8 cellular contexts compared by ENCODE assay signal in the genomic region with DNA sequence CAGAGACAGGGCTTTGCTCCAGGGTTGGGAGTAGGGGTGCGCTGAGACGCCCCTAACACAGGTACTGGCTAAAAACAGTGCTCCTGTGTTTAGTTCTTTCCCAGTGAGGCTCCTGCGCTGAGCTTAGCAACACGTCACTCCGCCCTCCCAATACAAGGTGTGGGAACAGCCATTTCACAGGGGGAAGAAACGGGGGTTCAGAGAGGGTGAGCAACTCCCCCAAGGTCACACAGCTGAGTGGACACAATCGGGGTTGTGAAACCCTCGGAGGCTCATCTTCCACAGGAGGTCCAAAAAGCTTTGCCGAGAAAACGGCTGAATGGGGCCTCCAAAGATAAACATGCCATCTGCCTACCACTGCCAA. TPM values are rescaled to one million over a fixed set of nuclear protein-coding genes. Genes with fewer than 3 reads are reported as not detected.
A peak's percentile ranks its signal among the peaks of the same experiment; 100 is the strongest.
DNase-seq lines count a peak whose midpoint lies in the region; ATAC-seq and TF ChIP-seq lines count a peak whose summit lies in the region.

No MANE protein-coding gene starts in this region.

- H3K9ac ChIP-seq in IMR-90 (ENCODE audit: low read depth, low read length) (no peak overlapping the region), parathyroid adenoma (no peak overlapping the region)

- H2AFZ ChIP-seq in IMR-90 (replicated peaks; ENCODE audit: low read length, poor library complexity): peak overlapping the region; percentile 97
- H2AFZ ChIP-seq in parathyroid adenoma: peak overlapping the region; percentile 82

- no peak overlapping the region for H4K5ac ChIP-seq in IMR-90 (ENCODE audit: low read depth, low read length)

- H3K4me1 ChIP-seq in IMR-90 (ENCODE audit: control insufficient read depth, insufficient read depth, low read length) (peaks cover 13% of the 10 kb centered on the region), ectodermal cell (ENCODE audit: control insufficient read depth, insufficient read depth, low read length) (no peaks in the 10 kb centered on the region), parathyroid adenoma (peaks cover 17% of the 10 kb centered on the region)

- TF ChIP-seq POLR2A in IMR-90 (IDR thresholded peaks at IDR 0.05; ENCODE audit: low read depth, low read length): no peak

- no peak overlapping the region; the same call in 1 of the 2 replicates for H3K23ac ChIP-seq in IMR-90 (ENCODE audit: low read depth, low read length)

- in situ Hi-C loops in IMR-90 (cut with MboI; ENCODE audit: low sequenced_read_pairs): no loop called here

- H3K4me3 ChIP-seq in IMR-90 (ENCODE audit: insufficient read depth, low read depth, low read length): peak overlapping the region; percentile 72
- H3K4me3 ChIP-seq in ectodermal cell (ENCODE audit: insufficient read depth, low read depth, low read length): peak overlapping the region; percentile 81
- H3K4me3 ChIP-seq in parathyroid adenoma (ENCODE audit: low read depth, low read length): peak overlapping the region; percentile 59

- H3K14ac ChIP-seq in IMR-90 (replicated peaks; ENCODE audit: low read depth, low read length): peak overlapping the region; percentile 41; the same call in 1 of the 2 replicates

- POLR2A ChIA-PET in IMR-90 (lab: Charles Lee; ENCODE audit: unreplicated experiment): no interaction called here

- H2AK9ac ChIP-seq in IMR-90 (replicated peaks; ENCODE audit: low read depth, low read length, poor library complexity): peak overlapping the region; percentile 93

- peak overlapping the region; percentile 9; the same call in 1 of the 2 replicates for H2BK120ac ChIP-seq in IMR-90 (ENCODE audit: low read depth, low read length)

- TF ChIP-seq RAD21 in IMR-90 (IDR thresholded peaks at IDR 0.05; ENCODE audit: low read length): no peak

- no peak overlapping the region for H2BK15ac ChIP-seq in IMR-90 (ENCODE audit: low read depth, low read length)

- H2BK5ac ChIP-seq in IMR-90 (ENCODE audit: low read depth, low read length, poor library complexity, severe bottlenecking): no peak overlapping the region

- H3K36me3 ChIP-seq in IMR-90 (ENCODE audit: control insufficient read depth, insufficient read depth, low read length): no peaks in the 10 kb centered on the region; the same call in 1 of the 2 replicates
- peaks cover 4% of the 10 kb centered on the region for H3K36me3 ChIP-seq in ectodermal cell (ENCODE audit: control insufficient read depth, insufficient read depth, low read length)
- H3K36me3 ChIP-seq in parathyroid adenoma (ENCODE audit: control insufficient read depth, insufficient read depth, low read length): no peaks in the 10 kb centered on the region

- no peak overlapping the region for H3K18ac ChIP-seq in IMR-90 (ENCODE audit: low read depth, low read length)

- H3K79me1 ChIP-seq in IMR-90 (ENCODE audit: low read depth in 1 of 2, low read length in 2 of 2): no peaks in the 10 kb centered on the region

- H3K9me3 ChIP-seq in IMR-90 (ENCODE audit: control insufficient read depth, insufficient read depth, low read length) (no peaks in the 10 kb centered on the region), ectodermal cell (ENCODE audit: control insufficient read depth, low read length) (no peaks in the 10 kb centered on the region), parathyroid adenoma (ENCODE audit: control insufficient read depth, low read length) (no peaks in the 10 kb centered on the region)

- H2AK5ac ChIP-seq in IMR-90 (ENCODE audit: low read depth, low read length): peak overlapping the region; percentile 51; the same call in 1 of the 2 replicates

- no peaks in the 10 kb centered on the region; the same call in 1 of the 2 replicates for H4K20me1 ChIP-seq in IMR-90 (ENCODE audit: insufficient read depth, low read length)

- H3K79me2 ChIP-seq in parathyroid adenoma: no peaks in the 10 kb centered on the region

- BruUV-seq in IMR-90 (replicated peaks; lab: Mats Ljungman, UMichigan): no TSS peak

- TF ChIP-seq CTCF in IMR-90 (conservative IDR thresholded peaks at IDR 0.05; ENCODE audit: low read depth, low read length) (no peak), parathyroid adenoma (IDR thresholded peaks at IDR 0.05) (no peak)

- CTCF ChIA-PET in IMR-90 (lab: Yijun Ruan, JAX): no interaction called here

- WGBS in IMR-90 (ENCODE audit: extremely low coverage in 2 of 2, insufficient read length in 1 of 2), 2 experiments: no CpG with 5 or more reads among the region's 10 CpGs
- 33 to 36% methylated on average over 10 of the region's 10 CpGs for WGBS in ectodermal cell, 2 experiments

- DNase-seq in IMR-90 (no peak), SW 1271 (lab: John Stamatoyannopoulos, UW) (no peak), DMS79 (lab: John Stamatoyannopoulos, UW) (no peak), SW480 (ENCODE audit: low spot score) (no peak)

- ATAC-seq in GM18511 (IDR thresholded peaks at IDR 0.05; ENCODE audit: unreplicated experiment) (peak; percentile 42), IMR-90 (ENCODE audit: low read depth) (no peak), GM19467 (IDR thresholded peaks at IDR 0.05; ENCODE audit: unreplicated experiment) (no peak)

- peak overlapping the region; percentile 31 for H3K4ac ChIP-seq in IMR-90 (ENCODE audit: low read depth, low read length)

- peak overlapping the region; percentile 49 to 60; a peak in 2 of 4 replicates for H4K8ac ChIP-seq in IMR-90 (ENCODE audit: low read depth in 2 of 2, low read length in 2 of 2)

- intact Hi-C loops in IMR-90 (cut with micrococcal nuclease): no loop called here

- H3K27me3 ChIP-seq in IMR-90 (ENCODE audit: control insufficient read depth, insufficient read depth, low read length) (no peaks in the 10 kb centered on the region), ectodermal cell (ENCODE audit: control insufficient read depth, insufficient read depth, low read length, poor library complexity, severe bottlenecking) (peaks cover 3% of the 10 kb centered on the region), parathyroid adenoma (ENCODE audit: control insufficient read depth, insufficient read depth, low read length) (no peaks in the 10 kb centered on the region)

- peak overlapping the region; percentile 49; the same call in 1 of the 2 replicates for H4K91ac ChIP-seq in IMR-90 (ENCODE audit: insufficient read depth, low read depth, low read length)

- H3K4me2 ChIP-seq in IMR-90 (ENCODE audit: low read depth, low read length) (peak overlapping the region; percentile 65), parathyroid adenoma (ENCODE audit: low read length) (peak overlapping the region; percentile 64)

- peaks cover 6% of the 10 kb centered on the region for H3K9me1 ChIP-seq in IMR-90 (ENCODE audit: insufficient read depth, low read length)

- H3K27ac ChIP-seq in IMR-90 (ENCODE audit: insufficient read depth, low read length) (no peak overlapping the region; the same call in 1 of the 2 replicates), ectodermal cell (ENCODE audit: insufficient read depth, low read depth, low read length, poor library complexity, severe bottlenecking) (no peak overlapping the region), parathyroid adenoma (no peak overlapping the region)

- no peak overlapping the region for H3K56ac ChIP-seq in IMR-90 (ENCODE audit: extremely low read depth, insufficient read depth, low read length)

- H2BK20ac ChIP-seq in IMR-90 (ENCODE audit: low read depth, low read length): no peak overlapping the region

- dilution Hi-C loops in IMR-90 (cut with HindIII; ENCODE audit: low sequenced_read_pairs, unreplicated experiment): no loop called here

TF ChIP-seq in IMR-90, 13 proteins besides CTCF, POLR2A, EP300 and RAD21 (continues in another document):
- no peak for TF ChIP-seq MAZ (IDR thresholded peaks at IDR 0.05; ENCODE audit: borderline replicate concordance, low read depth, low read length)
- TF ChIP-seq RCOR1 (IDR thresholded peaks at IDR 0.05; ENCODE audit: insufficient replicate concordance, low read length): no peak

RNA-seq across cellular contexts. Expression of gene PRRT3, which starts 0.6 kb away (rescaled TPM):
- total RNA-seq in IMR-90 (2012; rRNA removed): 0.72 and 1.4 TPM in 2 replicates
- 4.1 and 4.2 TPM in 2 replicates for polyA plus RNA-seq in IMR-90 (2012; rRNA removed)
- 3.0 and 4.8 TPM in 2 replicates for polyA plus RNA-seq in IMR-90 (2012; cell fraction: cytosol; rRNA removed)
- polyA plus RNA-seq in IMR-90 (2012; cell fraction: nucleus; rRNA removed; ENCODE audit: low replicate concordance): 2.6 and 4.9 TPM in 2 replicates
- 16.1 TPM for polyA plus RNA-seq in ectodermal cell (2013, experiment 1 of 4)
- polyA plus RNA-seq in ectodermal cell (2013, experiment 2 of 4): 23.5 TPM
- 14.5 TPM for polyA plus RNA-seq in ectodermal cell (2013, experiment 3 of 4)
- 16.8 TPM for polyA plus RNA-seq in ectodermal cell (2013, experiment 4 of 4)

RNA-seq across cellular contexts. Expression of gene CRELD1, which starts 17.9 kb away (rescaled TPM):
- total RNA-seq in IMR-90 (2012; rRNA removed): 8.6 and 9.4 TPM in 2 replicates
- polyA plus RNA-seq in IMR-90 (2012; rRNA removed): 25.2 and 25.7 TPM in 2 replicates
- 23.1 and 33.9 TPM in 2 replicates for polyA plus RNA-seq in IMR-90 (2012; cell fraction: cytosol; rRNA removed)
- 45.2 and 54.3 TPM in 2 replicates for polyA plus RNA-seq in IMR-90 (2012; cell fraction: nucleus; rRNA removed; ENCODE audit: low replicate concordance)
- polyA plus RNA-seq in ectodermal cell (2013, experiment 1 of 4): 31.4 TPM
- polyA plus RNA-seq in ectodermal cell (2013, experiment 2 of 4): 29.1 TPM
- polyA plus RNA-seq in ectodermal cell (2013, experiment 3 of 4): 24.9 TPM
- 29.8 TPM for polyA plus RNA-seq in ectodermal cell (2013, experiment 4 of 4)

RNA-seq across cellular contexts. Expression of gene IL17RC, which starts 34.7 kb away (rescaled TPM):
- 18.9 and 20.8 TPM in 2 replicates for total RNA-seq in IMR-90 (2012; rRNA removed)
- polyA plus RNA-seq in IMR-90 (2012; rRNA removed): 28.3 and 29.9 TPM in 2 replicates
- polyA plus RNA-seq in IMR-90 (2012; cell fraction: cytosol; rRNA removed): 30.0 and 33.9 TPM in 2 replicates
- 64.3 and 129 TPM in 2 replicates for polyA plus RNA-seq in IMR-90 (2012; cell fraction: nucleus; rRNA removed; ENCODE audit: low replicate concordance)
- 8.4 TPM for polyA plus RNA-seq in ectodermal cell (2013, experiment 1 of 4)
- 10.1 TPM for polyA plus RNA-seq in ectodermal cell (2013, experiment 2 of 4)
- 10.1 TPM for polyA plus RNA-seq in ectodermal cell (2013, experiment 3 of 4)
- 9.2 TPM for polyA plus RNA-seq in ectodermal cell (2013, experiment 4 of 4)

RNA-seq across cellular contexts. Expression of gene EMC3, which starts 35.1 kb away (rescaled TPM):
- total RNA-seq in IMR-90 (2012; rRNA removed): 78.9 and 152 TPM in 2 replicates
- 83.3 and 96.7 TPM in 2 replicates for polyA plus RNA-seq in IMR-90 (2012; rRNA removed)
- polyA plus RNA-seq in IMR-90 (2012; cell fraction: cytosol; rRNA removed): 25.8 and 65.5 TPM in 2 replicates
- 19.1 and 55.3 TPM in 2 replicates for polyA plus RNA-seq in IMR-90 (2012; cell fraction: nucleus; rRNA removed; ENCODE audit: low replicate concordance)
- 40.6 TPM for polyA plus RNA-seq in ectodermal cell (2013, experiment 1 of 4)
- polyA plus RNA-seq in ectodermal cell (2013, experiment 2 of 4): 53.3 TPM
- 52.4 TPM for polyA plus RNA-seq in ectodermal cell (2013, experiment 3 of 4)
- polyA plus RNA-seq in ectodermal cell (2013, experiment 4 of 4): 47.2 TPM

RNA-seq across cellular contexts. Expression of gene IL17RE, which starts 48.9 kb away (rescaled TPM):
- 0.90 and 1.1 TPM in 2 replicates for total RNA-seq in IMR-90 (2012; rRNA removed)
- 7.2 and 8.6 TPM in 2 replicates for polyA plus RNA-seq in IMR-90 (2012; rRNA removed)
- 2.9 and 4.4 TPM in 2 replicates for polyA plus RNA-seq in IMR-90 (2012; cell fraction: cytosol; rRNA removed)
- 14.6 and 32.4 TPM in 2 replicates for polyA plus RNA-seq in IMR-90 (2012; cell fraction: nucleus; rRNA removed; ENCODE audit: low replicate concordance)
- 1.9 TPM for polyA plus RNA-seq in ectodermal cell (2013, experiment 1 of 4)
- polyA plus RNA-seq in ectodermal cell (2013, experiment 2 of 4): 1.2 TPM
- 1.2 TPM for polyA plus RNA-seq in ectodermal cell (2013, experiment 3 of 4)
- 0.97 TPM for polyA plus RNA-seq in ectodermal cell (2013, experiment 4 of 4)
